ENCODE assay signal across 8 cellular contexts in genomic region chr14:96363751-96364336, GRCh38. TPM values are rescaled to one million over a fixed set of nuclear protein-coding genes. Genes with fewer than 3 reads are reported as not detected.
DNase-seq lines count a peak whose midpoint lies in the region; ATAC-seq and TF ChIP-seq lines count a peak whose summit lies in the region.

No MANE protein-coding gene starts in this region.

- H4K12ac ChIP-seq in trophoblast cell (ENCODE audit: low read depth, low read length) = peak overlapping the region; percentile 87

- H3K4me1 ChIP-seq in trophoblast cell (ENCODE audit: control insufficient read depth in 1 of 2, insufficient read depth in 2 of 2, low read length in 2 of 2) = peaks cover 0 to 4% of the 10 kb centered on the region in 2 experiments

- H2AFZ ChIP-seq in trophoblast cell (ENCODE audit: insufficient read depth, low read length, poor library complexity) = peak overlapping the region; percentile 32

- H2BK5ac ChIP-seq in trophoblast cell (ENCODE audit: low read depth, low read length, poor library complexity) = peak overlapping the region; percentile 68

- H3K36me3 ChIP-seq in trophoblast cell (ENCODE audit: control insufficient read depth in 1 of 2, insufficient read depth in 2 of 2, low read length in 2 of 2) = peaks cover 0 to 2% of the 10 kb centered on the region in 2 experiments

- CTCF ChIA-PET in AG04449 (lab: Yijun Ruan, JAX) = no interaction called here
- CTCF ChIA-PET in activated naive CD4-positive, alpha-beta T cell treated with anti-CD3 and anti-CD28 coated beads, Interleukin-2, amount 10 ng/mL, durations not matched to agents 7 days and 5 days (lab: Charles Lee) = no interaction called here

- peaks cover 12% of the 10 kb centered on the region for H3K79me1 ChIP-seq in trophoblast cell (ENCODE audit: low read length)

- peak overlapping the region; percentile 54 for H2BK120ac ChIP-seq in trophoblast cell (ENCODE audit: insufficient read depth, low read length, poor library complexity)

- peak overlapping the region; percentile 87 for H3K4ac ChIP-seq in trophoblast cell (ENCODE audit: low read depth, low read length)

- H2BK12ac ChIP-seq in trophoblast cell (ENCODE audit: low read length) = no peak overlapping the region

- H3K27me3 Mint-ChIP-seq in activated naive CD4-positive, alpha-beta T cell treated with anti-CD3 and anti-CD28 coated beads, Interleukin-2, amount 10 ng/mL, durations not matched to agents 7 days and 5 days = no peaks in the 10 kb centered on the region

- ATAC-seq in GM18867 (IDR thresholded peaks at IDR 0.05; ENCODE audit: unreplicated experiment) = peak; percentile 23
- peak; percentile 15 for ATAC-seq in HG03103 (IDR thresholded peaks at IDR 0.05; ENCODE audit: low read depth, unreplicated experiment)

- H3K18ac ChIP-seq in trophoblast cell (ENCODE audit: low read length) = peak overlapping the region; percentile 16

- no CpG with 5 or more reads among the region's 38 CpGs for WGBS in trophoblast cell (ENCODE audit: extremely low coverage, insufficient coverage, insufficient read length)

- H3K9me3 ChIP-seq in trophoblast cell (ENCODE audit: insufficient read depth, low read depth, low read length) = no peaks in the 10 kb centered on the region

- no peaks in the 10 kb centered on the region for H3K27me3 ChIP-seq in trophoblast cell (ENCODE audit: insufficient read depth, low read length)

- H3K4me3 ChIP-seq in AG04449 (ENCODE audit: low read depth, low read length) (peak overlapping the region; percentile 84), trophoblast cell (ENCODE audit: low read depth, low read length) (peak overlapping the region; percentile 97)

- peak overlapping the region; percentile 87 for H3K4me3 Mint-ChIP-seq in activated naive CD4-positive, alpha-beta T cell treated with anti-CD3 and anti-CD28 coated beads, Interleukin-2, amount 10 ng/mL, durations not matched to agents 7 days and 5 days

- peaks cover 48% of the 10 kb centered on the region for H3K4me1 Mint-ChIP-seq in activated naive CD4-positive, alpha-beta T cell treated with anti-CD3 and anti-CD28 coated beads, Interleukin-2, amount 10 ng/mL, durations not matched to agents 7 days and 5 days

- H3K9me3 Mint-ChIP-seq in activated naive CD4-positive, alpha-beta T cell treated with anti-CD3 and anti-CD28 coated beads, Interleukin-2, amount 10 ng/mL, durations not matched to agents 7 days and 5 days = no peaks in the 10 kb centered on the region

- peak overlapping the region; percentile 85 for H3K27ac Mint-ChIP-seq in activated naive CD4-positive, alpha-beta T cell treated with anti-CD3 and anti-CD28 coated beads, Interleukin-2, amount 10 ng/mL, durations not matched to agents 7 days and 5 days

- no peak overlapping the region for H3K23ac ChIP-seq in trophoblast cell (ENCODE audit: low read length)

- POLR2A ChIA-PET in AG04449 (lab: Yijun Ruan, JAX) = no interaction called here

- peak overlapping the region; percentile 64 for H2AK5ac ChIP-seq in trophoblast cell (ENCODE audit: low read length)

- H4K8ac ChIP-seq in trophoblast cell (ENCODE audit: low read depth, low read length) = peak overlapping the region; percentile 75

- DNase-seq in AG04449 (ENCODE audit: low read depth, low spot score) (no peak), NOMO-1 treated with DMSO at 0.1 percent for 48 hours (lab: John Stamatoyannopoulos, UW; ENCODE audit: unreplicated experiment) (peak; percentile 20), cardiac septum (ENCODE audit: low spot score) (peak; percentile 77), trophoblast cell (peak; percentile 64 to 78), NCI-H1436 (lab: John Stamatoyannopoulos, UW) (no peak)
- DNase-seq in activated naive CD4-positive, alpha-beta T cell treated with anti-CD3 and anti-CD28 coated beads, Interleukin-2, amount 10 ng/mL, durations not matched to agents 7 days and 5 days = peak; percentile 58

- no peak for TF ChIP-seq CTCF in AG04449 (IDR thresholded peaks at IDR 0.05; ENCODE audit: insufficient read depth, low read length, missing control alignments)

- H3K4me2 ChIP-seq in trophoblast cell (ENCODE audit: low read length) = peak overlapping the region; percentile 81

- H3K79me2 ChIP-seq in trophoblast cell (ENCODE audit: control insufficient read depth, insufficient read depth, low read length, poor library complexity) = peaks cover 17% of the 10 kb centered on the region

- H3K9ac ChIP-seq in trophoblast cell (ENCODE audit: low read length) = peak overlapping the region; percentile 68

- H4K91ac ChIP-seq in trophoblast cell (ENCODE audit: low read depth, low read length) = peak overlapping the region; percentile 65

- H3K27ac ChIP-seq in trophoblast cell (ENCODE audit: low read depth, low read length) = peak overlapping the region; percentile 54

- peak overlapping the region; percentile 79 for H3K14ac ChIP-seq in trophoblast cell (ENCODE audit: low read length)

- peaks cover 13% of the 10 kb centered on the region for H3K36me3 Mint-ChIP-seq in activated naive CD4-positive, alpha-beta T cell treated with anti-CD3 and anti-CD28 coated beads, Interleukin-2, amount 10 ng/mL, durations not matched to agents 7 days and 5 days

- intact Hi-C loops in cardiac septum (cut with DNase I) = loop anchor here (1.0 to 5.0 kb wide), 2 partner anchors 27 to 138 kb away; partner anchors contain the start of gene PAPOLA

RNA-seq across cellular contexts. Expression of gene GSKIP, which starts 0.5 kb away (rescaled TPM):
- 14.6 TPM for total RNA-seq in cardiac septum
- polyA plus RNA-seq in trophoblast cell (2013) = 47.6 and 50.7 TPM in 2 replicates

RNA-seq across cellular contexts. Expression of gene ATG2B, which starts 0.7 kb away (rescaled TPM):
- total RNA-seq in cardiac septum = 14.2 TPM
- 16.2 and 17.4 TPM in 2 replicates for polyA plus RNA-seq in trophoblast cell (2013)

RNA-seq across cellular contexts. Expression of gene AK7, which starts 28.1 kb away (rescaled TPM):
- 0.62 TPM for total RNA-seq in cardiac septum
- 0.94 and 1.4 TPM in 2 replicates for polyA plus RNA-seq in trophoblast cell (2013)

Comparison
In these comparisons a context has a peak if more than half of its experiments do, and no peak if none do; other contexts are left out.
1. DNase-seq: peak in NOMO-1 treated with DMSO at 0.1 percent for 48 hours (single experiment), activated naive CD4-positive, alpha-beta T cell treated with anti-CD3 and anti-CD28 coated beads, Interleukin-2, amount 10 ng/mL, durations not matched to agents 7 days and 5 days (single experiment), cardiac septum (single experiment) and trophoblast cell (2 of 2); none in AG04449 (single experiment) and NCI-H1436 (single experiment).